11 cellular contexts compared by ENCODE assay signal in the genomic region with DNA sequence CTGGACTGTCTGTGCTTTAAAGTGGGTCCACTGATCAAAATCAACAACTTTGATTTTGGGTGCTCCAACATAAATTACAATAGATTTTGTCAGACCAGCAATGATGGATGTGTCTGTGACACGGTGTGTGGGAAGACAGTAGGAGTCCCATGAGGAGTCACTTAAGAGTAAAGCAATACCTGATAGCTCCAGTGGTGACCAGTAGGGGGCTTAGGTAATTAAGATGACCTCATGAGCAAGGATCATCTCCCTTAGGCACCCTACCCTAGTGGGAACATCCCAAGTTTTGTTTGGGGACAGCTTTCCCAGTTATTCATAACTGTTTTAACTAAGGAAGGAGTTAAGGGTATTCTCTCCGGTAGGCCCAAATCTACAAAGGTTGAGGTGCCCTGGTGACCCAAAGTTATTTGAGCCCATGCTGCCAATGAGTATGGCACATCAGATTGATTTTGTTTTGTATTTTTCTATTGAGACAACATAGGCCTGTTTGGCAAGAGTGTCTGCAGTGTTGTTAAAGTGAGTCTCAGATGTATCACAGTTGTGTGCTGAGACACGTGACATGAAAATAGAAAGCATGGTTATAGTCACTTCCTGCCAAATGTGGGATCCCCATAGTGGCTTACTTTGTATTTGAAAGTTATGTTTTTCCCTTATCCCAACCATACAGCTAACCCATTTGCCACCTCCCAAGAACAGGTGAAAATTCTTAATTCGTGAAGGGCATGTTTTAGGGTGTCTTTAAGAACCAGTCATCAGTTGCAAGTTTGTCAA.
DNase-seq lines count a peak whose midpoint lies in the region; ATAC-seq and TF ChIP-seq lines count a peak whose summit lies in the region.
"Had no signal": no experiment of that assay in that cellular context is flagged by ENCODE, and none has a peak within 500 bp of the region (broad histone marks: within the 10 kb centered on the region; RNA-seq: fewer than 3 reads in every experiment).

No MANE protein-coding gene starts in this region.

- 0 out of 2 replicates have a peak, but pooled peaks cover 5% of the 10 kb centered on the region for H3K9me3 ChIP-seq in DOHH2 (ENCODE audit: control insufficient read depth, insufficient read depth, low read length)
- no peaks in the 10 kb centered on the region for H3K9me3 ChIP-seq in CD8-positive, alpha-beta T cell (ENCODE audit: low read length)

- H3K9me3 Mint-ChIP-seq in WTC11, result 0 out of 2 replicates have a peak, but pooled peaks cover 6% of the 10 kb centered on the region
- H3K9me3 Mint-ChIP-seq in CD8-positive, alpha-beta T cell, result no peaks in the 10 kb centered on the region

- H3K4me1 ChIP-seq in DOHH2 (ENCODE audit: control insufficient read depth, low read length), result no peaks in the 10 kb centered on the region
- H3K4me1 ChIP-seq in CD8-positive, alpha-beta T cell (ENCODE audit: insufficient read depth, low read length), result no peaks in the 10 kb centered on the region

- CTCF ChIA-PET in WTC11 (lab: Charles Lee), result interaction anchor here (0.6 to 1.0 kb wide), 3 partner anchors 8 to 118 kb away, joined by 3 read pairs; no protein-coding TSS in a partner anchor
- CTCF ChIA-PET in CD8-positive, alpha-beta T cell (lab: Charles Lee), result no interaction called here

- H3K27me3 Mint-ChIP-seq in WTC11 (ENCODE audit: low read depth), result no peaks in the 10 kb centered on the region
- no peaks in the 10 kb centered on the region for H3K27me3 Mint-ChIP-seq in CD8-positive, alpha-beta T cell (ENCODE audit: low read depth)
- H3K27me3 Mint-ChIP-seq: CD4-positive, CD25-positive, alpha-beta regulatory T cell had no signal

- H3K4me3 Mint-ChIP-seq in WTC11, result no peak overlapping the region
- no peak overlapping the region for H3K4me3 Mint-ChIP-seq in CD8-positive, alpha-beta T cell
- H3K4me3 Mint-ChIP-seq: CD4-positive, CD25-positive, alpha-beta regulatory T cell had no signal

- TF ChIP-seq CTCF in DOHH2 (IDR thresholded peaks at IDR 0.05; ENCODE audit: low read depth, low read length, poor library complexity, severe bottlenecking), result peak; percentile 60
- TF ChIP-seq CTCF in WTC11 (IDR thresholded peaks at IDR 0.05), result peak; percentile 39; the same call in 1 of the 2 replicates
- no peak for TF ChIP-seq CTCF in lower leg skin (IDR thresholded peaks at IDR 0.05)
- TF ChIP-seq CTCF in CD8-positive, alpha-beta T cell (IDR thresholded peaks at IDR 0.05), result no peak

- H3K4me2 ChIP-seq in DOHH2 (ENCODE audit: low read length), result no peak overlapping the region

- H3K79me2 ChIP-seq in DOHH2 (ENCODE audit: control insufficient read depth, low read length), result no peaks in the 10 kb centered on the region

- H3K4me3 ChIP-seq in DOHH2 (ENCODE audit: low read length) (no peak overlapping the region), lower leg skin (ENCODE audit: low read depth, poor library complexity, severe bottlenecking) (no peak overlapping the region)
- no peak overlapping the region for H3K4me3 ChIP-seq in CD8-positive, alpha-beta T cell (ENCODE audit: low read depth, low read length)
- H3K4me3 ChIP-seq: GM23248 had no signal

- H3K36me3 Mint-ChIP-seq in WTC11, result no peaks in the 10 kb centered on the region
- no peaks in the 10 kb centered on the region for H3K36me3 Mint-ChIP-seq in CD8-positive, alpha-beta T cell
- H3K36me3 Mint-ChIP-seq: CD4-positive, CD25-positive, alpha-beta regulatory T cell had no signal

- H3K36me3 ChIP-seq in DOHH2 (ENCODE audit: control insufficient read depth, low read length), result no peaks in the 10 kb centered on the region
- no peaks in the 10 kb centered on the region for H3K36me3 ChIP-seq in CD8-positive, alpha-beta T cell (ENCODE audit: insufficient read depth, low read length)

- no peak for TF ChIP-seq POLR2A in lower leg skin (IDR thresholded peaks at IDR 0.05)

- no peaks in the 10 kb centered on the region for H3K9me2 ChIP-seq in DOHH2 (replicated peaks; ENCODE audit: control insufficient read depth, low read length)

- no peak overlapping the region for H3K27ac ChIP-seq in DOHH2 (ENCODE audit: low read depth, low read length)
- no peak overlapping the region for H3K27ac ChIP-seq in CD8-positive, alpha-beta T cell (ENCODE audit: low read depth, low read length)
- H3K27ac ChIP-seq: GM23248 had no signal

- no peaks in the 10 kb centered on the region for H4K20me1 ChIP-seq in DOHH2 (ENCODE audit: control insufficient read depth, insufficient read depth, low read depth, low read length)

- H3K27ac Mint-ChIP-seq in WTC11, result no peak overlapping the region
- no peak overlapping the region for H3K27ac Mint-ChIP-seq in CD8-positive, alpha-beta T cell
- H3K27ac Mint-ChIP-seq: CD4-positive, CD25-positive, alpha-beta regulatory T cell had no signal

- H3K4me1 Mint-ChIP-seq in WTC11, result no peaks in the 10 kb centered on the region
- H3K4me1 Mint-ChIP-seq in CD8-positive, alpha-beta T cell (ENCODE audit: low read depth), result no peaks in the 10 kb centered on the region
- H3K4me1 Mint-ChIP-seq: CD4-positive, CD25-positive, alpha-beta regulatory T cell had no signal

- ATAC-seq in GM21360 (IDR thresholded peaks at IDR 0.05; ENCODE audit: unreplicated experiment), result peak; percentile 70
- ATAC-seq in HG03196 (IDR thresholded peaks at IDR 0.05; ENCODE audit: unreplicated experiment), result peak; percentile 70
- peak; percentile 98 for ATAC-seq in WTC11
- no peak for ATAC-seq in activated CD4-positive, CD25-positive, alpha-beta regulatory T cell treated with anti-CD3 and anti-CD28 coated beads, Interleukin-2, amount 50 U/mL, for 24 hours
- no peak for ATAC-seq in CD8-positive, alpha-beta T cell

- WGBS in lower leg skin, 2 donors, result 85 to 92% methylated on average over 4 of the region's 4 CpGs

- no peaks in the 10 kb centered on the region for H3F3A ChIP-seq in DOHH2 (ENCODE audit: control insufficient read depth, insufficient read depth)

- intact Hi-C loops in lower leg skin (cut with DNase I; ENCODE audit: low total_unique reads), result no loop called here
- intact Hi-C loops in CD8-positive, alpha-beta T cell (cut with DNase I, micrococcal nuclease), result no loop called here

- POLR2A ChIA-PET in WTC11 (lab: Charles Lee), result no interaction called here
- POLR2A ChIA-PET in CD8-positive, alpha-beta T cell (lab: Charles Lee), result no interaction called here

- DNase-seq in WTC11 (ENCODE audit: low spot score), result peak; percentile 12
- no peak for DNase-seq in lower leg skin (ENCODE audit: low spot score in 2 of 2)
- no peak for DNase-seq in CD8-positive, alpha-beta T cell
- DNase-seq in activated CD8-positive, alpha-beta memory T cell treated with anti-CD3 and anti-CD28 coated beads for 24 hours, result no peak
- DNase-seq: GM23248, NCI-H1105 had no signal

- H3K27me3 ChIP-seq in DOHH2 (ENCODE audit: control insufficient read depth, low read length), result no peaks in the 10 kb centered on the region
- no peaks in the 10 kb centered on the region for H3K27me3 ChIP-seq in CD8-positive, alpha-beta T cell (ENCODE audit: insufficient read depth, low read length)

TF ChIP-seq in WTC11, 78 proteins besides CTCF, POLR2A, EP300 and RAD21:
- TF ChIP-seq JUN (CRISPR knock-in tag; IDR thresholded peaks at IDR 0.05), result no peak

Comparison
In these comparisons a context has a peak if more than half of its experiments do, and no peak if none do; other contexts are left out.
1. CTCF ChIP-seq: peak in DOHH2 (single experiment) and WTC11 (single experiment); none in lower leg skin (0 of 3) and CD8-positive, alpha-beta T cell (single experiment).
2. ATAC-seq: peak in GM21360 (single experiment), HG03196 (single experiment) and WTC11 (single experiment); none in activated CD4-positive, CD25-positive, alpha-beta regulatory T cell treated with anti-CD3 and anti-CD28 coated beads, Interleukin-2, amount 50 U/mL, for 24 hours (0 of 2) and CD8-positive, alpha-beta T cell (single experiment).